Comparison of ENCODE assay signal across 8 cellular contexts in the genomic region with DNA sequence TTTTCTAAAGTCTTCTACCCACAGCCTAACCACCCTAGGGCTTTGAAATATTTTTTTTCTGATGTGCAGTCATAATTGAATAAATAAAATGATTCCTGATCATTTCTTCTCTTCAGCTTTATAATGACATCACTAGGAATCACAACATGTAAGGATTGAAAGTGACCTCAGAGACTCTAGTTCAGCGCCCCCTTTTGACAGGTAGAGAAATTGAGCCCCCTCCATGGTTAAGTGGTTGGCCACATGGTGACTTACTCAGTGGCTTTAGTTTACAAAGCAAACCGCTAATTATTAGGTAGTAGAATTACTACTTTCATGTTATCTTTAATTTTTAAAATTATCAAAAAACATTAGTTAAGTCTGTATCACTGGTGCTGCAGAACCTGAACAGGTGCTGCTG. TPM values are rescaled to one million over a fixed set of nuclear protein-coding genes. Genes with fewer than 3 reads are reported as not detected.
DNase-seq lines count a peak whose midpoint lies in the region; ATAC-seq and TF ChIP-seq lines count a peak whose summit lies in the region.

No MANE protein-coding gene starts in this region.

- no peak overlapping the region for H3K27ac Mint-ChIP-seq in Caco-2 (ENCODE audit: unreplicated experiment)

- H3K4me3 ChIP-seq in Caco-2 (ENCODE audit: low read depth, low read length), result no peak overlapping the region
- H3K4me3 ChIP-seq in HEK293 (ENCODE audit: low read depth, low read length), result no peak overlapping the region
- H3K4me3 ChIP-seq in liver (ENCODE audit: low read depth in 1 of 3, low read length in 3 of 3), result no peak overlapping the region

- H3K9ac ChIP-seq in liver (ENCODE audit: low read depth in 1 of 2, low read length in 2 of 2), result no peak overlapping the region

- no peak for ATAC-seq in HG02852 (IDR thresholded peaks at IDR 0.05; ENCODE audit: unreplicated experiment)

- peaks cover 4% of the 10 kb centered on the region for H3K4me1 ChIP-seq in Caco-2
- no peaks in the 10 kb centered on the region for H3K4me1 ChIP-seq in HEK293 (ENCODE audit: control insufficient read depth, insufficient read depth, low read length)
- H3K4me1 ChIP-seq in liver (ENCODE audit: control insufficient read depth in 4 of 4, insufficient read depth in 4 of 4, low read length in 3 of 4), result no peaks in the 10 kb centered on the region

- no peaks in the 10 kb centered on the region for H3K36me3 Mint-ChIP-seq in Caco-2 (ENCODE audit: insufficient read depth, unreplicated experiment)

- CTCF ChIA-PET in Caco-2 (lab: Charles Lee) (no interaction called here), HEK293 (lab: Yijun Ruan, JAX) (interaction anchor here (0.7 to 9.8 kb wide), 21 partner anchors 10 to 873 kb away, joined by 3 to 304 read pairs (median 19); partner anchors contain the start of genes SLC2A12 and TBPL1)

- POLR2A ChIA-PET in Caco-2 (lab: Charles Lee) (no interaction called here), HEK293 (lab: Yijun Ruan, JAX) (interaction anchor here (0.8 kb wide), 1 partner anchor 16 kb away, joined by 3 read pairs; no protein-coding TSS in a partner anchor)

- intact Hi-C loops in Caco-2 (cut with micrococcal nuclease; ENCODE audit: unreplicated experiment), result no loop called here

- H3K27me3 ChIP-seq in Caco-2 (replicated peaks; ENCODE audit: control insufficient read depth, insufficient read depth, low read length) (no peaks in the 10 kb centered on the region; the same call in 1 of the 2 replicates), liver (ENCODE audit: control insufficient read depth in 4 of 4, insufficient read depth in 4 of 4, low read length in 3 of 4) (no peaks in the 10 kb centered on the region)

- TF ChIP-seq CTCF in Caco-2 (IDR thresholded peaks at IDR 0.05; ENCODE audit: insufficient read depth in 1 of 2, low read depth in 1 of 2, low read length in 1 of 2, severe bottlenecking in 1 of 2, unreplicated experiment in 1 of 2), result peak; percentile 24 to 44
- TF ChIP-seq CTCF in HEK293 (tag by site-specific recombination; IDR thresholded peaks at IDR 0.05), result no peak
- TF ChIP-seq CTCF in liver (IDR thresholded peaks at IDR 0.05; ENCODE audit: low read depth, low read length, missing input control), result peak; percentile 33

- H3K27me3 Mint-ChIP-seq in Caco-2 (ENCODE audit: insufficient read depth, unreplicated experiment), result no peaks in the 10 kb centered on the region

- H3K9me3 ChIP-seq in Caco-2 (no peaks in the 10 kb centered on the region), HEK293 (ENCODE audit: control insufficient read depth, insufficient read depth, low read depth, low read length) (no peaks in the 10 kb centered on the region), liver (ENCODE audit: control insufficient read depth in 4 of 4, low read length in 3 of 4) (no peaks in the 10 kb centered on the region)

- H3K27ac ChIP-seq in HEK293 (ENCODE audit: extremely low read depth, low read depth, low read length), result no peak overlapping the region
- no peak overlapping the region for H3K27ac ChIP-seq in liver (ENCODE audit: low read depth in 1 of 2, low read length in 2 of 2)

- no peak overlapping the region for H3K4me3 Mint-ChIP-seq in Caco-2 (ENCODE audit: unreplicated experiment)

- no peak for DNase-seq in Caco-2
- peak; percentile 52 for DNase-seq in SW480 (ENCODE audit: low spot score)
- DNase-seq in T-helper 9 cell, result no peak
- no peak for DNase-seq in kidney tubule cell (ENCODE audit: low spot score)
- no peak for DNase-seq in NCI-H2081 treated with DMSO at 0.1 percent for 48 hours (lab: John Stamatoyannopoulos, UW)

- no peaks in the 10 kb centered on the region for H3K36me3 ChIP-seq in Caco-2 (ENCODE audit: control insufficient read depth, insufficient read depth, low read length)
- H3K36me3 ChIP-seq in HEK293 (ENCODE audit: control insufficient read depth in 2 of 2, insufficient read depth in 1 of 2, low read length in 2 of 2), result no peaks in the 10 kb centered on the region
- no peaks in the 10 kb centered on the region for H3K36me3 ChIP-seq in liver (ENCODE audit: control insufficient read depth in 4 of 4, insufficient read depth in 3 of 4, low read depth in 1 of 4, low read length in 3 of 4)

- peak in 1 of 2 donors; percentile 34 for TF ChIP-seq RAD21 in liver (IDR thresholded peaks at IDR 0.05)

- WGBS in liver, result 40% methylated on average over 2 of the region's 2 CpGs

- peaks cover 6% of the 10 kb centered on the region for H3K4me1 Mint-ChIP-seq in Caco-2 (ENCODE audit: low read depth, unreplicated experiment)

- BruUV-seq in Caco-2 (replicated peaks; lab: Mats Ljungman, UMichigan), result no TSS peak

- no peaks in the 10 kb centered on the region for H3K9me3 Mint-ChIP-seq in Caco-2 (ENCODE audit: unreplicated experiment)

TF ChIP-seq in HEK293, 187 proteins besides CTCF, POLR2A, EP300 and RAD21 (continues in another document):
- peak; percentile 62 for TF ChIP-seq ZNF629 (tag by site-specific recombination; IDR thresholded peaks at IDR 0.05)
- 0 out of 2 replicates have a peak, but pooled peaks have one; percentile 13 for TF ChIP-seq ZNF654 (tag by site-specific recombination; IDR thresholded peaks at IDR 0.05; ENCODE audit: low read depth)
- TF ChIP-seq ZNF335 (tag by site-specific recombination; conservative IDR thresholded peaks at IDR 0.05), result no peak
- peak; percentile 89 for TF ChIP-seq ATF2 (tag by site-specific recombination; IDR thresholded peaks at IDR 0.05; ENCODE audit: low read depth)
- no peak for TF ChIP-seq ZNF19 (tag by site-specific recombination; IDR thresholded peaks at IDR 0.05; ENCODE audit: low read depth)

TF ChIP-seq in liver, 16 proteins besides CTCF, POLR2A, EP300 and RAD21:
- no peak for TF ChIP-seq EGR1 (IDR thresholded peaks at IDR 0.05; ENCODE audit: low read depth in 2 of 2)
- TF ChIP-seq MAX (IDR thresholded peaks at IDR 0.05), result no peak
- TF ChIP-seq, protein P1, sequence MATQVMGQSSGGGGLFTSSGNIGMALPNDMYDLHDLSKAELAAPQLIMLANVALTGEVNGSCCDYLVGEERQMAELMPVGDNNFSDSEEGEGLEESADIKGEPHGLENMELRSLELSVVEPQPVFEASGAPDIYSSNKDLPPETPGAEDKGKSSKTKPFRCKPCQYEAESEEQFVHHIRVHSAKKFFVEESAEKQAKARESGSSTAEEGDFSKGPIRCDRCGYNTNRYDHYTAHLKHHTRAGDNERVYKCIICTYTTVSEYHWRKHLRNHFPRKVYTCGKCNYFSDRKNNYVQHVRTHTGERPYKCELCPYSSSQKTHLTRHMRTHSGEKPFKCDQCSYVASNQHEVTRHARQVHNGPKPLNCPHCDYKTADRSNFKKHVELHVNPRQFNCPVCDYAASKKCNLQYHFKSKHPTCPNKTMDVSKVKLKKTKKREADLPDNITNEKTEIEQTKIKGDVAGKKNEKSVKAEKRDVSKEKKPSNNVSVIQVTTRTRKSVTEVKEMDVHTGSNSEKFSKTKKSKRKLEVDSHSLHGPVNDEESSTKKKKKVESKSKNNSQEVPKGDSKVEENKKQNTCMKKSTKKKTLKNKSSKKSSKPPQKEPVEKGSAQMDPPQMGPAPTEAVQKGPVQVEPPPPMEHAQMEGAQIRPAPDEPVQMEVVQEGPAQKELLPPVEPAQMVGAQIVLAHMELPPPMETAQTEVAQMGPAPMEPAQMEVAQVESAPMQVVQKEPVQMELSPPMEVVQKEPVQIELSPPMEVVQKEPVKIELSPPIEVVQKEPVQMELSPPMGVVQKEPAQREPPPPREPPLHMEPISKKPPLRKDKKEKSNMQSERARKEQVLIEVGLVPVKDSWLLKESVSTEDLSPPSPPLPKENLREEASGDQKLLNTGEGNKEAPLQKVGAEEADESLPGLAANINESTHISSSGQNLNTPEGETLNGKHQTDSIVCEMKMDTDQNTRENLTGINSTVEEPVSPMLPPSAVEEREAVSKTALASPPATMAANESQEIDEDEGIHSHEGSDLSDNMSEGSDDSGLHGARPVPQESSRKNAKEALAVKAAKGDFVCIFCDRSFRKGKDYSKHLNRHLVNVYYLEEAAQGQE (IDR thresholded peaks at IDR 0.05), result no peak
- TF ChIP-seq, protein P2, sequence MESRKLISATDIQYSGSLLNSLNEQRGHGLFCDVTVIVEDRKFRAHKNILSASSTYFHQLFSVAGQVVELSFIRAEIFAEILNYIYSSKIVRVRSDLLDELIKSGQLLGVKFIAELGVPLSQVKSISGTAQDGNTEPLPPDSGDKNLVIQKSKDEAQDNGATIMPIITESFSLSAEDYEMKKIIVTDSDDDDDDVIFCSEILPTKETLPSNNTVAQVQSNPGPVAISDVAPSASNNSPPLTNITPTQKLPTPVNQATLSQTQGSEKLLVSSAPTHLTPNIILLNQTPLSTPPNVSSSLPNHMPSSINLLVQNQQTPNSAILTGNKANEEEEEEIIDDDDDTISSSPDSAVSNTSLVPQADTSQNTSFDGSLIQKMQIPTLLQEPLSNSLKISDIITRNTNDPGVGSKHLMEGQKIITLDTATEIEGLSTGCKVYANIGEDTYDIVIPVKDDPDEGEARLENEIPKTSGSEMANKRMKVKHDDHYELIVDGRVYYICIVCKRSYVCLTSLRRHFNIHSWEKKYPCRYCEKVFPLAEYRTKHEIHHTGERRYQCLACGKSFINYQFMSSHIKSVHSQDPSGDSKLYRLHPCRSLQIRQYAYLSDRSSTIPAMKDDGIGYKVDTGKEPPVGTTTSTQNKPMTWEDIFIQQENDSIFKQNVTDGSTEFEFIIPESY (IDR thresholded peaks at IDR 0.05), result no peak
- no peak for TF ChIP-seq TAF1 (conservative IDR thresholded peaks at IDR 0.05)
- TF ChIP-seq, protein P3, sequence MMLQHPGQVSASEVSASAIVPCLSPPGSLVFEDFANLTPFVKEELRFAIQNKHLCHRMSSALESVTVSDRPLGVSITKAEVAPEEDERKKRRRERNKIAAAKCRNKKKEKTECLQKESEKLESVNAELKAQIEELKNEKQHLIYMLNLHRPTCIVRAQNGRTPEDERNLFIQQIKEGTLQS (IDR thresholded peaks at IDR 0.05), result no peak
- TF ChIP-seq FOXA1 (IDR thresholded peaks at IDR 0.05), result no peak
- no peak for TF ChIP-seq FOXA2 (IDR thresholded peaks at IDR 0.05)
- TF ChIP-seq GABPA (IDR thresholded peaks at IDR 0.05 in 1 of 2, conservative IDR thresholded peaks at IDR 0.05 in 1 of 2), result no peak
- TF ChIP-seq JUND (IDR thresholded peaks at IDR 0.05), result no peak
- no peak for TF ChIP-seq SP1 (IDR thresholded peaks at IDR 0.05)
- TF ChIP-seq RXRA (IDR thresholded peaks at IDR 0.05), result no peak
- TF ChIP-seq YY1 (IDR thresholded peaks at IDR 0.05), result no peak
- TF ChIP-seq HNF4A (conservative IDR thresholded peaks at IDR 0.05), result no peak
- TF ChIP-seq NR2F2 (IDR thresholded peaks at IDR 0.05), result no peak
- TF ChIP-seq HNF4G (IDR thresholded peaks at IDR 0.05), result no peak

RNA-seq across cellular contexts. Expression of gene SLC2A12, which starts 13.3 kb away (rescaled TPM):
- total RNA-seq in Caco-2 (2022), result 0.14 TPM in 1 of 2 replicates, not detected in the other
- 1 to 10 TPM; 2.2 TPM for total RNA-seq in liver
- under 1 TPM; 0.36 to 0.42 TPM for polyA plus RNA-seq in liver
